ENCODE assay signal across 1 cellular context in the genomic region with DNA sequence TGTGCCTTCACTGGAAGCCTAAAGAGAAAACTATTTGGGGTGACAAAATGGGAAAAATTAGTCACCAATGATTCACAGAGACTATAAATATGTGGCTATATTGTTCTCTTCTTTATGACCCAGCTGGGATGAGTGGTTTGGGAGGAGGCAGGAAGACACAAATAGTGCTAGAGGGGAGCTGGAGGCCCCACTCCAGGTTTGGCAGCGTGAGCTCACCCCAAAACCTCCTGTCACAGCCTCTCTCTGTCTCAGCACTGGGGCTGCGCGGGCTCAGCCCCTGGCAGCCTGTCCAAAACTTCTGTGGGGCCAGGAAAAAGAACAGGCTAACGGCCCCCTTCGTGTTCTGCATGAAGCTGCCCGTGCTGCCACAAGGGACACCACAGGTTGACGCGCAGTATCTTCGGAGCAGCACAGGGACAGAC.
TF ChIP-seq lines count a peak whose summit lies in the region.

No MANE protein-coding gene starts in this region.

TF ChIP-seq in H1, 55 proteins besides CTCF, POLR2A, EP300 and RAD21 (continued from another document):
- no peak for TF ChIP-seq HDAC2 (IDR thresholded peaks at IDR 0.05; ENCODE audit: borderline replicate concordance in 1 of 2, low read depth in 2 of 2, low read length in 2 of 2)
TF ChIP-seq in H1: peak in this region for 0.
